ENCODE assay signal across 10 cellular contexts in the genomic region with DNA sequence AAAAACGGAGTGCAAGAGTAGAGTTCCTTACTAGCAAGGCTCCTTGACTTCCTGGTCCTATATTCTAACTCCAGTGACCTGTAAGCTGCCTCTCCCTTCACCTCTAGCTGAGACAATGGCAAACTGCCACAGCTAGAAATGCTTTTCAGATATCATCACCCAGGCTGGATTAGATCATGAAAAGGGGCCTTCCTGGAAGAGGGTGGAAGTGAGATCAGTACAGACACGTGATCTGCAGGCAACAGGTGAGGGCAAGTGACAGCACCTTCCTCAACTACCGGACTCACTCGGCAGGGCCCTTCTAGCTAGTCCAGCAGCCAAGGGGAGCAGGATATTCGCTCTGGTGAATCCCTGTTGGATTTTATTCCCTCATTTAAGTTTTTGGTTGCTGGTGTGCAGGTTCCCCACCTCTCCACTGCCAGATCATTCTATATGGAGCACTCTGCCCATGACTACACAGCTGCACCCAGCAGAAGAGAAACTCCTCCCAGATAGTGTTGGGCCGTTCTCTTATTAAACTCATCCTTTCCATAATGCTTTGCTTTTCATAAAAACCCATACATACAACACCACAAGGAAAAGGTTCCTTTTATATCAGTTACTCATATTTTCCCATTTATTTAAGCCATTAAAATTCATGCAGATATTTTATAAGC. TPM values are rescaled to one million over a fixed set of nuclear protein-coding genes. Genes with fewer than 3 reads are reported as not detected.
DNase-seq lines count a peak whose midpoint lies in the region; ATAC-seq and TF ChIP-seq lines count a peak whose summit lies in the region.
"Had no signal": no experiment of that assay in that cellular context is flagged by ENCODE, and none has a peak within 500 bp of the region (broad histone marks: within the 10 kb centered on the region; RNA-seq: fewer than 3 reads in every experiment).

No MANE protein-coding gene starts in this region.

- H3K36me3 ChIP-seq in transverse colon = no peaks in the 10 kb centered on the region

- no peak for TF ChIP-seq CTCF in transverse colon (IDR thresholded peaks at IDR 0.05)

- TF ChIP-seq EP300 in transverse colon (IDR thresholded peaks at IDR 0.05; ENCODE audit: low read depth) = no peak

- in situ Hi-C loops in transverse colon (cut with MboI; ENCODE audit: low pct_ligation_motif_present in 1 of 4, low pct_unique_long_range_greater_than_20kb in 1 of 4, low sequenced_read_pairs in 3 of 4) = no loop called here

- H3K4me1 Mint-ChIP-seq in activated CD4-positive, alpha-beta T cell treated with anti-CD3 and anti-CD28 coated beads for 36 hours = peaks cover 45% of the 10 kb centered on the region
- peaks cover 18% of the 10 kb centered on the region for H3K4me1 Mint-ChIP-seq in activated T-helper 17 cell treated with anti-CD3 and anti-CD28 coated beads, Interleukin-2, amount 50 U/mL, for 72 hours

- no peaks in the 10 kb centered on the region for H3K9me3 Mint-ChIP-seq in activated CD4-positive, alpha-beta T cell treated with anti-CD3 and anti-CD28 coated beads for 36 hours (ENCODE audit: low read depth)
- H3K9me3 Mint-ChIP-seq in activated T-helper 17 cell treated with anti-CD3 and anti-CD28 coated beads, Interleukin-2, amount 50 U/mL, for 72 hours = no peaks in the 10 kb centered on the region
- H3K9me3 Mint-ChIP-seq: effector memory CD8-positive, alpha-beta T cell had no signal

- H3K4me1 ChIP-seq in transverse colon = peaks cover 20 to 41% (median 32%) of the 10 kb centered on the region in 4 donors
- H3K4me1 ChIP-seq: BLaER1 had no signal

- POLR2A ChIA-PET in activated CD4-positive, alpha-beta T cell treated with anti-CD3 and anti-CD28 coated beads for 36 hours (lab: Charles Lee) = no interaction called here

- H3K36me3 Mint-ChIP-seq in activated CD4-positive, alpha-beta T cell treated with anti-CD3 and anti-CD28 coated beads for 36 hours (ENCODE audit: low read depth) = peaks cover 8% of the 10 kb centered on the region
- peaks cover 16% of the 10 kb centered on the region for H3K36me3 Mint-ChIP-seq in activated T-helper 17 cell treated with anti-CD3 and anti-CD28 coated beads, Interleukin-2, amount 50 U/mL, for 72 hours (ENCODE audit: low read depth)

- 45 to 47% methylated on average over 2 to 6 of the region's 6 CpGs for WGBS in transverse colon (ENCODE audit: low coverage in 1 of 2), 2 donors

- peak; percentile 42 for ATAC-seq in activated CD4-positive, alpha-beta T cell treated with anti-CD3 and anti-CD28 coated beads for 36 hours
- peak; percentile 37 for ATAC-seq in activated T-helper 17 cell treated with anti-CD3 and anti-CD28 coated beads, Interleukin-2, amount 50 U/mL, for 72 hours (replicated peaks)
- no peak for ATAC-seq in GM21619 (IDR thresholded peaks at IDR 0.05; ENCODE audit: unreplicated experiment)
- ATAC-seq: effector memory CD8-positive, alpha-beta T cell had no signal

- intact Hi-C loops in activated CD4-positive, alpha-beta T cell treated with anti-CD3 and anti-CD28 coated beads for 36 hours (cut with DNase I, micrococcal nuclease) = no loop called here
- intact Hi-C loops in transverse colon (cut with DNase I; ENCODE audit: low total_unique reads) = no loop called here

- peak; percentile 71 for TF ChIP-seq POLR2A in transverse colon (IDR thresholded peaks at IDR 0.05)

- H3K27me3 ChIP-seq in transverse colon = no peaks in the 10 kb centered on the region
- H3K27me3 ChIP-seq: BLaER1 had no signal

- CTCF ChIA-PET in activated CD4-positive, alpha-beta T cell treated with anti-CD3 and anti-CD28 coated beads for 36 hours (lab: Charles Lee) = interaction anchor here (0.6 to 2.0 kb wide), 5 partner anchors 11 to 118 kb away, joined by 3 to 8 read pairs (median 5); no protein-coding TSS in a partner anchor

- H3K27me3 Mint-ChIP-seq in activated CD4-positive, alpha-beta T cell treated with anti-CD3 and anti-CD28 coated beads for 36 hours = no peaks in the 10 kb centered on the region
- H3K27me3 Mint-ChIP-seq in activated T-helper 17 cell treated with anti-CD3 and anti-CD28 coated beads, Interleukin-2, amount 50 U/mL, for 72 hours = no peaks in the 10 kb centered on the region
- H3K27me3 Mint-ChIP-seq: effector memory CD8-positive, alpha-beta T cell had no signal

- H3K27ac ChIP-seq in transverse colon = peak overlapping the region; percentile 80 to 88 (median 83)
- H3K27ac ChIP-seq: BLaER1 had no signal

- H3K4me3 ChIP-seq in transverse colon = no peak overlapping the region
- H3K4me3 ChIP-seq: BLaER1 had no signal

- no peaks in the 10 kb centered on the region for H3K9me3 ChIP-seq in transverse colon
- H3K9me3 ChIP-seq: BLaER1 had no signal

- no peak overlapping the region for H3K4me3 Mint-ChIP-seq in activated CD4-positive, alpha-beta T cell treated with anti-CD3 and anti-CD28 coated beads for 36 hours
- no peak overlapping the region for H3K4me3 Mint-ChIP-seq in activated T-helper 17 cell treated with anti-CD3 and anti-CD28 coated beads, Interleukin-2, amount 50 U/mL, for 72 hours
- H3K4me3 Mint-ChIP-seq: effector memory CD8-positive, alpha-beta T cell had no signal

- H3K27ac Mint-ChIP-seq in activated CD4-positive, alpha-beta T cell treated with anti-CD3 and anti-CD28 coated beads for 36 hours = peak overlapping the region; percentile 8
- H3K27ac Mint-ChIP-seq in activated T-helper 17 cell treated with anti-CD3 and anti-CD28 coated beads, Interleukin-2, amount 50 U/mL, for 72 hours = peak overlapping the region; percentile 15

- no peak for DNase-seq in activated CD4-positive, alpha-beta T cell treated with anti-CD3 and anti-CD28 coated beads for 36 hours
- no peak for DNase-seq in activated CD4-positive, alpha-beta T cell treated with anti-CD3 and anti-CD28 coated beads, Interleukin-2, amount 50 U/mL, for 48 hours
- peak; percentile 100 for DNase-seq in kidney tubule cell (ENCODE audit: low spot score)
- peak; percentile 67 for DNase-seq in transverse colon
- no peak for DNase-seq in cortex of kidney (lab: John Stamatoyannopoulos, UW)
- DNase-seq in NCI-H2171 (lab: John Stamatoyannopoulos, UW) = no peak
- DNase-seq: effector memory CD8-positive, alpha-beta T cell had no signal

RNA-seq across cellular contexts. Expression of gene FAM83C, which starts 26.4 kb away (rescaled TPM):
- total RNA-seq in activated CD4-positive, alpha-beta T cell treated with anti-CD3 and anti-CD28 coated beads for 36 hours = not detected
- not detected for total RNA-seq in activated T-helper 17 cell treated with anti-CD3 and anti-CD28 coated beads, Interleukin-2, amount 50 U/mL, for 72 hours
- under 1 TPM in 1 of 4 donors, not detected in 3; 0.14 TPM for total RNA-seq in transverse colon

RNA-seq across cellular contexts. Expression of gene EIF6, which starts 34.1 kb away (rescaled TPM):
- 100 to 1,000 TPM; 110 to 124 TPM for total RNA-seq in activated CD4-positive, alpha-beta T cell treated with anti-CD3 and anti-CD28 coated beads for 36 hours
- 100 to 1,000 TPM in 1 of 2 donors, 10 to 100 TPM in 1; 82.7 to 146 TPM for total RNA-seq in activated T-helper 17 cell treated with anti-CD3 and anti-CD28 coated beads, Interleukin-2, amount 50 U/mL, for 72 hours
- total RNA-seq in transverse colon = 100 to 1,000 TPM in 2 of 4 donors, 10 to 100 TPM in 2; 54.9 to 168 (median 100) TPM

RNA-seq across cellular contexts. Expression of gene MMP24OS, which starts 40.7 kb away (rescaled TPM):
- 10 to 100 TPM; 44.6 to 56.8 TPM for total RNA-seq in activated CD4-positive, alpha-beta T cell treated with anti-CD3 and anti-CD28 coated beads for 36 hours
- total RNA-seq in activated T-helper 17 cell treated with anti-CD3 and anti-CD28 coated beads, Interleukin-2, amount 50 U/mL, for 72 hours = 100 to 1,000 TPM in 1 of 2 donors, 10 to 100 TPM in 1; 38.3 to 104 TPM
- 10 to 100 TPM; 32.4 to 81.1 (median 47.9) TPM for total RNA-seq in transverse colon

Comparison
In these comparisons a context has a peak if more than half of its experiments do, and no peak if none do; other contexts are left out.
1. DNase-seq: peak in kidney tubule cell (single experiment) and transverse colon (single experiment); none in activated CD4-positive, alpha-beta T cell treated with anti-CD3 and anti-CD28 coated beads for 36 hours (single experiment), activated CD4-positive, alpha-beta T cell treated with anti-CD3 and anti-CD28 coated beads, Interleukin-2, amount 50 U/mL, for 48 hours (0 of 2), cortex of kidney (single experiment) and NCI-H2171 (single experiment).